21 cellular contexts compared by ENCODE assay signal in the genomic region with DNA sequence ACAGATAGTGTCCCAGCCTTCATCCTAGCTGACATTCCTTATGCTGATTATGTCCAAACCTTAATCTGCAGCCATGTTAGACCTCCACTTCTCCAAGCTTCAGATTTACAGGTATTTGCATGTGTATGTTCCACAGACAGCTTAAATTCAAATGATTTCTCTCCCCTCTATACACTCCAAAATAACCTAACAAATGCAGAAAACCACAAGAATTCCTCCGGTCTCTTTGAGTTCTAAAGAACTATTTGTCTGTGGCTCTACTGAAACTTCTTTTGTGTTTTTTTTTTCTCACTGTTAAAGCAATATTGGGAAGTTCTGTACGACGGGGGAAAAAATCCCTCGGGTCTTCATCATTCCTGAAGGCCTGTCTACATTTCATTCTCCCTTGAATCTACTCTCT.
"Had no signal": no experiment of that assay in that cellular context is flagged by ENCODE, and none has a peak within 500 bp of the region (broad histone marks: within the 10 kb centered on the region; RNA-seq: fewer than 3 reads in every experiment).

No MANE protein-coding gene starts in this region.

- H3K4me1 ChIP-seq: foreskin keratinocyte had no signal

- H3K9me3 ChIP-seq: right atrium auricular region had no signal

- DNase-seq: activated CD4-positive, alpha-beta T cell treated with anti-CD3 and anti-CD28 coated beads, Interleukin-2, amount 50 U/mL, for 1 hour; activated CD8-positive, alpha-beta memory T cell treated with anti-CD3 and anti-CD28 coated beads for 24 hours; activated effector memory CD4-positive, alpha-beta T cell treated with Interleukin-2 at 50 U/mL for 16 hours; amygdala; cortex of kidney; effector CD8-positive, alpha-beta T cell; foreskin keratinocyte; head of caudate nucleus; kidney glomerular epithelial cell; left ventricle myocardium superior; mesenchymal stem cell; natural killer cell; nucleus accumbens; stimulated activated CD4-positive, alpha-beta T cell treated with anti-CD3 and anti-CD28 coated beads, Interleukin-15, amount 100 ng/mL, for 24 hours; stimulated activated CD4-positive, alpha-beta T cell treated with anti-CD3 and anti-CD28 coated beads, Interleukin-4, amount 100 ng/mL, for 1 hour; stimulated activated naive CD4-positive, alpha-beta T cell treated with Interleukin-2 at 50 U/mL for 16 hours; substantia nigra; trophoblast cell had no signal

- H3K27me3 ChIP-seq: foreskin keratinocyte, right atrium auricular region had no signal

- H3K27ac Mint-ChIP-seq: natural killer cell had no signal

- ATAC-seq: activated naive CD4-positive, alpha-beta T cell treated with anti-CD3 and anti-CD28 coated beads, Interleukin-2, amount 50 U/mL, for 72 hours; foreskin keratinocyte; left ventricle myocardium superior; natural killer cell had no signal

- H3K4me3 Mint-ChIP-seq: brain, natural killer cell had no signal

- H3K27me3 Mint-ChIP-seq: brain had no signal

- H3K4me3 ChIP-seq: right atrium auricular region had no signal

- H3K9me3 Mint-ChIP-seq: activated naive CD4-positive, alpha-beta T cell treated with anti-CD3 and anti-CD28 coated beads, Interleukin-2, amount 50 U/mL, for 72 hours; brain; natural killer cell had no signal
